10 cellular contexts compared by ENCODE assay signal in the genomic region with DNA sequence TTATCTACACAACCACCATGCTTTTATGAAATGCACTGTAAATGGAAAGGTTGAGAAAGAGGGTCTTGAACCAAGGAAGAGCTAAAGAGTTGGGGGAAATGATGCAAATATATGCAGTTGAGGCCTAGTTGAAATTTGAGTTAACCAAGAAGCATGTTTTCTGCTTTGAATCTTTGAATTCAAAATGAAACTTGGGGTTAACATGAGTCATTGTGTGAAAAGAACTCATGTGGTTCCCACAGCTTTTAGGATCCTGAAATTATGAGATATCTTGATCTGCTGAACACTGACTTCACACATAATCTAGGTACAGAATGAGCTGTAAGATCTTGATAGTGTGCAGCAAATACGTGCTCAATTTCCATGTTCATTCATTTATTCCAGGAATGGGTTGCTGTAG.
DNase-seq lines count a peak whose midpoint lies in the region; ATAC-seq and TF ChIP-seq lines count a peak whose summit lies in the region.
"Had no signal": no experiment of that assay in that cellular context is flagged by ENCODE, and none has a peak within 500 bp of the region (broad histone marks: within the 10 kb centered on the region; RNA-seq: fewer than 3 reads in every experiment).

No MANE protein-coding gene starts in this region.

- peak; percentile 93 for ATAC-seq in GM21737 (IDR thresholded peaks at IDR 0.05; ENCODE audit: unreplicated experiment)
- peak; percentile 98 for ATAC-seq in HG03442 (IDR thresholded peaks at IDR 0.05; ENCODE audit: unreplicated experiment)
- peak; percentile 73 to 81 (median 75) for ATAC-seq in natural killer cell
- ATAC-seq: mucosa of descending colon had no signal

- CTCF ChIA-PET in activated CD4-positive, alpha-beta T cell treated with anti-CD3 and anti-CD28 coated beads, Interleukin-2, amount 10 ng/mL, durations not matched to agents 7 days and 5 days (lab: Charles Lee), result interaction anchor here (0.8 to 1.2 kb wide), 3 partner anchors 25 to 434 kb away, joined by 3 to 4 read pairs (median 3); no protein-coding TSS in a partner anchor

- peaks cover 16% of the 10 kb centered on the region for H3K27me3 Mint-ChIP-seq in activated CD4-positive, alpha-beta T cell treated with anti-CD3 and anti-CD28 coated beads, Interleukin-2, amount 10 ng/mL, durations not matched to agents 7 days and 5 days
- H3K27me3 Mint-ChIP-seq in natural killer cell (ENCODE audit: low read depth in 2 of 2), result peaks cover 7 to 30% of the 10 kb centered on the region in 2 donors

- peaks cover 47% of the 10 kb centered on the region for H3K4me1 Mint-ChIP-seq in activated CD4-positive, alpha-beta T cell treated with anti-CD3 and anti-CD28 coated beads, Interleukin-2, amount 10 ng/mL, durations not matched to agents 7 days and 5 days
- peaks cover 22 to 27% of the 10 kb centered on the region in 2 donors for H3K4me1 Mint-ChIP-seq in natural killer cell

- no peak for TF ChIP-seq CTCF in natural killer cell (IDR thresholded peaks at IDR 0.05)

- POLR2A ChIA-PET in activated CD4-positive, alpha-beta T cell treated with anti-CD3 and anti-CD28 coated beads, Interleukin-2, amount 10 ng/mL, durations not matched to agents 7 days and 5 days (lab: Charles Lee), result no interaction called here

- intact Hi-C loops in natural killer cell (cut with micrococcal nuclease), result loop anchor here (10.0 kb wide), 2 partner anchors 239 to 421 kb away; a partner anchor contains a TSS

- peak; percentile 26 for DNase-seq in activated CD4-positive, alpha-beta T cell treated with anti-CD3 and anti-CD28 coated beads, Interleukin-2, amount 10 ng/mL, durations not matched to agents 7 days and 5 days
- no peak for DNase-seq in activated CD4-positive, alpha-beta T cell treated with anti-CD3 and anti-CD28 coated beads for 4 hours
- DNase-seq in natural killer cell (no peak), T1000 (lab: John Stamatoyannopoulos, UW) (no peak), NAMALWA (ENCODE audit: low spot score) (no peak), NCI-H1417 treated with DMSO at 0.1 percent for 48 hours (lab: John Stamatoyannopoulos, UW) (no peak)
- DNase-seq: amygdala, mucosa of descending colon had no signal

- peaks cover 41% of the 10 kb centered on the region for H3K36me3 Mint-ChIP-seq in activated CD4-positive, alpha-beta T cell treated with anti-CD3 and anti-CD28 coated beads, Interleukin-2, amount 10 ng/mL, durations not matched to agents 7 days and 5 days (ENCODE audit: low read depth)
- H3K36me3 Mint-ChIP-seq in natural killer cell, result peaks cover 13% of the 10 kb centered on the region

- H3K4me3 Mint-ChIP-seq in activated CD4-positive, alpha-beta T cell treated with anti-CD3 and anti-CD28 coated beads, Interleukin-2, amount 10 ng/mL, durations not matched to agents 7 days and 5 days, result no peak overlapping the region
- H3K4me3 Mint-ChIP-seq in natural killer cell, result peak overlapping the region; percentile 26

- H3K9me3 Mint-ChIP-seq in activated CD4-positive, alpha-beta T cell treated with anti-CD3 and anti-CD28 coated beads, Interleukin-2, amount 10 ng/mL, durations not matched to agents 7 days and 5 days, result peaks cover 22% of the 10 kb centered on the region
- H3K9me3 Mint-ChIP-seq in natural killer cell, result peaks cover 0 to 3% of the 10 kb centered on the region in 2 donors

- H3K27ac Mint-ChIP-seq in activated CD4-positive, alpha-beta T cell treated with anti-CD3 and anti-CD28 coated beads, Interleukin-2, amount 10 ng/mL, durations not matched to agents 7 days and 5 days, result peak overlapping the region; percentile 84
- peak overlapping the region in 1 of 2 donors; percentile 14 for H3K27ac Mint-ChIP-seq in natural killer cell
